In genomic region chr16:81728435-81728834, GRCh38 we compare ENCODE assay signal across 13 cellular contexts.
"Had no signal": no experiment of that assay in that cellular context is flagged by ENCODE, and none has a peak within 500 bp of the region (broad histone marks: within the 10 kb centered on the region; RNA-seq: fewer than 3 reads in every experiment).

No MANE protein-coding gene starts in this region.

- ATAC-seq: natural killer cell treated with Interleukin-12 subunit alpha and Interleukin-12 subunit beta and Interleukin-15 and Interleukin-18, amount 100 ng/mL, for 72 hours; right cardiac atrium had no signal

- H3K36me3 Mint-ChIP-seq: natural killer cell treated with Interleukin-12 subunit alpha and Interleukin-12 subunit beta and Interleukin-15 and Interleukin-18, amount 100 ng/mL, for 72 hours had no signal

- DNase-seq: activated CD4-positive, alpha-beta T cell treated with anti-CD3 and anti-CD28 coated beads, Interleukin-2, amount 10 ng/mL, durations not matched to agents 24 days and 14 days; activated effector memory CD4-positive, alpha-beta T cell treated with anti-CD3 and anti-CD28 coated beads, Interleukin-2, amount 50 U/mL, for 16 hours; activated T-cell treated with anti-CD3 and anti-CD28 coated beads, Interleukin-2, amount 50 U/mL, for 24 hours; nucleus accumbens; right cardiac atrium; stimulated activated naive CD4-positive, alpha-beta T cell; substantia nigra; T-helper 1 cell; transverse colon had no signal

- H3K27me3 Mint-ChIP-seq: activated T-cell treated with anti-CD3 and anti-CD28 coated beads, Interleukin-2, amount 50 U/mL, for 24 hours had no signal

- H3K4me3 Mint-ChIP-seq: activated CD4-positive, alpha-beta T cell treated with anti-CD3 and anti-CD28 coated beads, Interleukin-2, amount 10 ng/mL, durations not matched to agents 24 days and 14 days; activated T-cell treated with anti-CD3 and anti-CD28 coated beads, Interleukin-2, amount 50 U/mL, for 24 hours had no signal

- H3K27me3 ChIP-seq: cardiac muscle cell, esophagus muscularis mucosa, transverse colon had no signal

- H3K9me3 Mint-ChIP-seq: activated CD4-positive, alpha-beta T cell treated with anti-CD3 and anti-CD28 coated beads, Interleukin-2, amount 10 ng/mL, durations not matched to agents 24 days and 14 days; activated T-cell treated with anti-CD3 and anti-CD28 coated beads, Interleukin-2, amount 50 U/mL, for 24 hours; natural killer cell treated with Interleukin-12 subunit alpha and Interleukin-12 subunit beta and Interleukin-15 and Interleukin-18, amount 100 ng/mL, for 72 hours had no signal

- H3K27ac ChIP-seq: cardiac muscle cell, esophagus muscularis mucosa, transverse colon had no signal

- H3K9me3 ChIP-seq: esophagus muscularis mucosa, transverse colon had no signal

- FAIRE-seq: endometrium had no signal

- H3K4me3 ChIP-seq: cardiac muscle cell, esophagus muscularis mucosa, transverse colon had no signal

- H3K36me3 ChIP-seq: cardiac muscle cell, esophagus muscularis mucosa, transverse colon had no signal

- H3K27ac Mint-ChIP-seq: activated CD4-positive, alpha-beta T cell treated with anti-CD3 and anti-CD28 coated beads, Interleukin-2, amount 10 ng/mL, durations not matched to agents 24 days and 14 days; activated T-cell treated with anti-CD3 and anti-CD28 coated beads, Interleukin-2, amount 50 U/mL, for 24 hours had no signal
